ENCODE assay signal across 8 cellular contexts in genomic region chr17:64420143-64420670, GRCh38. TPM values are rescaled to one million over a fixed set of nuclear protein-coding genes. Genes with fewer than 3 reads are reported as not detected.
DNase-seq lines count a peak whose midpoint lies in the region; ATAC-seq and TF ChIP-seq lines count a peak whose summit lies in the region.

No MANE protein-coding gene starts in this region.

- peaks cover 5% of the 10 kb centered on the region for H3K27me3 ChIP-seq in BE2C
- no peaks in the 10 kb centered on the region for H3K27me3 ChIP-seq in lung (ENCODE audit: control insufficient read depth, insufficient read depth)
- no peaks in the 10 kb centered on the region for H3K27me3 ChIP-seq in upper lobe of right lung

- H3K4me3 ChIP-seq in BE2C (ENCODE audit: low read depth, low read length) (no peak overlapping the region), lung (no peak overlapping the region), upper lobe of right lung (no peak overlapping the region)

- H3K27ac ChIP-seq in lung (ENCODE audit: low read depth in 1 of 2, low read length in 1 of 2), result no peak overlapping the region
- no peak overlapping the region for H3K27ac ChIP-seq in upper lobe of right lung

- peak; percentile 89 for TF ChIP-seq CTCF in BE2C (IDR thresholded peaks at IDR 0.05; ENCODE audit: low read depth, low read length)
- peak; percentile 87 for TF ChIP-seq CTCF in lung (IDR thresholded peaks at IDR 0.05; ENCODE audit: control extremely low read depth, extremely low read depth)
- TF ChIP-seq CTCF in upper lobe of right lung (IDR thresholded peaks at IDR 0.05), result peak; percentile 77

- DNase-seq in BE2C (peak; percentile 32), NCI-H146 (lab: John Stamatoyannopoulos, UW) (peak; percentile 55), SK-N-DZ (ENCODE audit: low spot score) (peak; percentile 73), dermis microvascular lymphatic vessel endothelial cell (ENCODE audit: low read depth in 2 of 2) (peak; percentile 77 to 85), lung (ENCODE audit: low spot score) (no peak), upper lobe of right lung (peak; percentile 13)

- no peaks in the 10 kb centered on the region for H3K36me3 ChIP-seq in BE2C
- H3K36me3 ChIP-seq in lung (ENCODE audit: control insufficient read depth in 2 of 2, insufficient read depth in 2 of 2, low read length in 2 of 2), result no peaks in the 10 kb centered on the region
- no peaks in the 10 kb centered on the region for H3K36me3 ChIP-seq in upper lobe of right lung

- intact Hi-C loops in upper lobe of right lung (cut with DNase I), result loop anchor here (10.0 kb wide), 1 partner anchor 75 kb away; the partner anchor contains the start of gene POLG2

- 31 to 32% methylated on average over 6 of the region's 6 CpGs for WGBS in lung, 2 donors

- H3K9me3 ChIP-seq in BE2C (no peaks in the 10 kb centered on the region), lung (ENCODE audit: control insufficient read depth in 2 of 2, insufficient read depth in 1 of 2, low read length in 1 of 2) (no peaks in the 10 kb centered on the region), upper lobe of right lung (no peaks in the 10 kb centered on the region)

- no peaks in the 10 kb centered on the region for H3K4me1 ChIP-seq in BE2C
- peaks cover 0 to 2% of the 10 kb centered on the region in 2 donors for H3K4me1 ChIP-seq in lung (ENCODE audit: control insufficient read depth in 2 of 2, insufficient read depth in 2 of 2, low read length in 2 of 2)
- no peaks in the 10 kb centered on the region for H3K4me1 ChIP-seq in upper lobe of right lung

- ATAC-seq in GM19395 (IDR thresholded peaks at IDR 0.05; ENCODE audit: unreplicated experiment) (peak; percentile 67), lung (ENCODE audit: insufficient read depth, low FRiP score) (no peak), upper lobe of right lung (peak; percentile 93), HG03039 (IDR thresholded peaks at IDR 0.05; ENCODE audit: unreplicated experiment) (no peak)

RNA-seq across cellular contexts. Expression of gene MILR1, which starts 28.7 kb away (rescaled TPM):
- not detected for polyA plus RNA-seq in BE2C (2012; ENCODE audit: insufficient read depth, insufficient read length, low read depth)
- polyA plus RNA-seq in SK-N-DZ (2014; cell fraction: cytosol; rRNA removed), result not detected in 2 replicates
- not detected in 2 replicates for polyA plus RNA-seq in SK-N-DZ (2014; cell fraction: nucleus; rRNA removed)
- 2.2 and 2.9 TPM in 2 replicates for total RNA-seq in dermis microvascular lymphatic vessel endothelial cell
- 10 to 100 TPM in 1 of 2 donors, 1 to 10 TPM in 1; 6.9 to 23.4 TPM for total RNA-seq in lung
- polyA plus RNA-seq in lung, result 10 to 100 TPM; 10.0 to 36.3 TPM
- total RNA-seq in upper lobe of right lung, result 17.9 TPM

RNA-seq across cellular contexts. Expression of gene PECAM1, which starts 29.5 kb away (rescaled TPM):
- 1.0 TPM for polyA plus RNA-seq in BE2C (2012; ENCODE audit: insufficient read depth, insufficient read length, low read depth)
- not detected in 2 replicates for polyA plus RNA-seq in SK-N-DZ (2014; cell fraction: cytosol; rRNA removed)
- not detected in 2 replicates for polyA plus RNA-seq in SK-N-DZ (2014; cell fraction: nucleus; rRNA removed)
- total RNA-seq in dermis microvascular lymphatic vessel endothelial cell (378 and 557 TPM in 2 replicates), lung (100 to 1,000 TPM; 222 to 502 TPM), upper lobe of right lung (631 TPM)
- 100 to 1,000 TPM in 1 of 2 donors, 10 to 100 TPM in 1; 82.5 to 141 TPM for polyA plus RNA-seq in lung

Comparison
In these comparisons a context has a peak if more than half of its experiments do, and no peak if none do; other contexts are left out.
1. ATAC-seq: peak in GM19395 (single experiment) and upper lobe of right lung (single experiment); none in lung (single experiment) and HG03039 (single experiment).
2. Peak in every context shown above with its lines, with median percentiles within 50 percentile points of each other: CTCF ChIP-seq.